Comparison of ENCODE assay signal across 11 cellular contexts in the genomic region with DNA sequence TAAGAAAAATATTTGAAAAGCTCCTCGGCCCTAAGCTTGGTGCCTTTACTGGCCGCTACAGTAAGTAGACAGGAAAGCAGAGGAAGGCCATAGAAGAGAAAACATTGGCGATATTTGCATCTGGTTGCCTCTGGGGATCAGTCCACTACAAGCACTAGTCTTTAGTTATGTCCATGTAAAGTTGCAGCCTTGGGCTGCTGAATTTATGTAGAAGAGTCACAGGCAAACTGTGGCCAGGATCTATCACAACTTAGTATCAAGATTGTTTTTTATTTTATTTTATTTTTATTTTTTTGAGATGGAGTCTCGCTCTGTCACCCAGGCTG.
A peak's percentile ranks its signal among the peaks of the same experiment; 100 is the strongest.
DNase-seq lines count a peak whose midpoint lies in the region; ATAC-seq and TF ChIP-seq lines count a peak whose summit lies in the region.
"Had no signal": no experiment of that assay in that cellular context is flagged by ENCODE, and none has a peak within 500 bp of the region (broad histone marks: within the 10 kb centered on the region; RNA-seq: fewer than 3 reads in every experiment).

No MANE protein-coding gene starts in this region.

- intact Hi-C loops in breast epithelium (cut with DNase I; ENCODE audit: low total_unique reads): no loop called here
- intact Hi-C loops in thyroid gland (cut with DNase I): loop anchor here (10.0 kb wide), 1 partner anchor 150 kb away; no protein-coding TSS in a partner anchor
- intact Hi-C loops in OCI-LY7 (cut with micrococcal nuclease; ENCODE audit: unreplicated experiment): loop anchor here (5.0 kb wide), 1 partner anchor 153 kb away; no protein-coding TSS in a partner anchor
- intact Hi-C loops in sciatic nerve (cut with DNase I): no loop called here

- H3K36me3 ChIP-seq in breast epithelium: no peaks in the 10 kb centered on the region
- H3K36me3 ChIP-seq in mesenchymal stem cell (ENCODE audit: control insufficient read depth in 1 of 2, insufficient read depth in 2 of 2, low read depth in 1 of 2, low read length in 2 of 2): no peaks in the 10 kb centered on the region
- H3K36me3 ChIP-seq in thyroid gland: no peaks in the 10 kb centered on the region
- H3K36me3 ChIP-seq in OCI-LY7 (ENCODE audit: insufficient read depth, low read length): no peaks in the 10 kb centered on the region
- H3K36me3 ChIP-seq: BLaER1 treated with 17β-estradiol and CSF1 and Interleukin-3, amounts not matched to agents 10 nM and 100 nM had no signal

- ATAC-seq in GM18520 (IDR thresholded peaks at IDR 0.05; ENCODE audit: unreplicated experiment) (no peak), sciatic nerve (no peak)

- POLR2A ChIA-PET in OCI-LY7 (lab: Charles Lee): no interaction called here

- no peak overlapping the region for H4K8ac ChIP-seq in mesenchymal stem cell (ENCODE audit: low read length)

- H3K27me3 ChIP-seq in breast epithelium (no peaks in the 10 kb centered on the region), mesenchymal stem cell (ENCODE audit: control insufficient read depth in 1 of 2, insufficient read depth in 1 of 2, low read length in 2 of 2) (no peaks in the 10 kb centered on the region), thyroid gland (no peaks in the 10 kb centered on the region)
- H3K27me3 ChIP-seq: BLaER1 treated with 17β-estradiol and CSF1 and Interleukin-3, amounts not matched to agents 10 nM and 100 nM had no signal

- H3K9ac ChIP-seq in mesenchymal stem cell (ENCODE audit: low read length): peak overlapping the region; percentile 28
- H3K9ac ChIP-seq: BLaER1 treated with 17β-estradiol and CSF1 and Interleukin-3, amounts not matched to agents 10 nM and 100 nM had no signal

- no peak overlapping the region for H2BK5ac ChIP-seq in mesenchymal stem cell (ENCODE audit: low read depth, low read length, poor library complexity, severe bottlenecking)

- no peak overlapping the region for H3K14ac ChIP-seq in mesenchymal stem cell (ENCODE audit: low read length in 2 of 2)

- H3K23ac ChIP-seq in mesenchymal stem cell (ENCODE audit: low read length in 2 of 2): no peak overlapping the region

- H2BK120ac ChIP-seq in mesenchymal stem cell (ENCODE audit: low read depth, low read length): no peak overlapping the region

- TF ChIP-seq POLR2A in breast epithelium (IDR thresholded peaks at IDR 0.05): no peak
- no peak for TF ChIP-seq POLR2A in thyroid gland (IDR thresholded peaks at IDR 0.05)

- H3K18ac ChIP-seq in mesenchymal stem cell (ENCODE audit: low read depth in 1 of 2, low read length in 2 of 2): no peak overlapping the region

- no peak overlapping the region for H3K4me2 ChIP-seq in mesenchymal stem cell (ENCODE audit: low read length, poor library complexity, severe bottlenecking)
- no peak overlapping the region for H3K4me2 ChIP-seq in OCI-LY7 (ENCODE audit: low read length)

- DNase-seq in NCI-H2107 treated with DMSO at 0.1 percent for 48 hours (lab: John Stamatoyannopoulos, UW; ENCODE audit: unreplicated experiment) (peak; percentile 33), NCI-H2107 (lab: John Stamatoyannopoulos, UW) (no peak), breast epithelium (ENCODE audit: low spot score in 2 of 2) (no peak), mesenchymal stem cell (no peak), thyroid gland (no peak), OCI-LY7 (ENCODE audit: low spot score) (no peak), sciatic nerve (ENCODE audit: low spot score) (no peak)
- DNase-seq: SIG-M5 had no signal

- H3K9me2 ChIP-seq in OCI-LY7 (ENCODE audit: insufficient read depth, low read length): no peaks in the 10 kb centered on the region

- TF ChIP-seq CTCF in breast epithelium (IDR thresholded peaks at IDR 0.05) (no peak), thyroid gland (IDR thresholded peaks at IDR 0.05) (no peak), OCI-LY7 (conservative IDR thresholded peaks at IDR 0.05; ENCODE audit: low read length) (no peak)

- H3K4me1 ChIP-seq in breast epithelium (no peaks in the 10 kb centered on the region), mesenchymal stem cell (ENCODE audit: control insufficient read depth, insufficient read depth, low read depth, low read length) (peaks cover 1% of the 10 kb centered on the region), thyroid gland (peaks cover 6 to 8% of the 10 kb centered on the region in 2 donors), OCI-LY7 (ENCODE audit: insufficient read depth, low read length, poor library complexity, severe bottlenecking) (no peaks in the 10 kb centered on the region)

- no peaks in the 10 kb centered on the region for H3K79me1 ChIP-seq in mesenchymal stem cell (replicated peaks; ENCODE audit: low read length, poor library complexity, severe bottlenecking)

- no peak overlapping the region for H2BK12ac ChIP-seq in mesenchymal stem cell (ENCODE audit: low read length in 2 of 2)

- H2AK5ac ChIP-seq in mesenchymal stem cell (ENCODE audit: low read length, severe bottlenecking): no peak overlapping the region

- H4K91ac ChIP-seq in mesenchymal stem cell (ENCODE audit: low read length): no peak overlapping the region

- H3K4ac ChIP-seq in mesenchymal stem cell (ENCODE audit: low read depth in 1 of 2, low read length in 2 of 2): no peak overlapping the region

- H3K27ac ChIP-seq in breast epithelium (peak overlapping the region; percentile 73 to 77), mesenchymal stem cell (ENCODE audit: low read length, poor library complexity, severe bottlenecking) (no peak overlapping the region), thyroid gland (peak overlapping the region in 2 of 3 donors; percentile 40 to 48), OCI-LY7 (ENCODE audit: low read depth, low read length, poor library complexity, severe bottlenecking) (no peak overlapping the region)
- H3K27ac ChIP-seq: 22Rv1; BLaER1 treated with 17β-estradiol and CSF1 and Interleukin-3, amounts not matched to agents 10 nM and 100 nM had no signal

- no peaks in the 10 kb centered on the region for H3K9me3 ChIP-seq in breast epithelium
- H3K9me3 ChIP-seq in mesenchymal stem cell (ENCODE audit: control insufficient read depth, low read length): no peaks in the 10 kb centered on the region
- H3K9me3 ChIP-seq in thyroid gland: no peaks in the 10 kb centered on the region
- no peaks in the 10 kb centered on the region for H3K9me3 ChIP-seq in OCI-LY7 (ENCODE audit: low read length)
- H3K9me3 ChIP-seq: BLaER1 treated with 17β-estradiol and CSF1 and Interleukin-3, amounts not matched to agents 10 nM and 100 nM had no signal

- no peaks in the 10 kb centered on the region for H4K20me1 ChIP-seq in OCI-LY7 (ENCODE audit: insufficient read depth, low read length)
- H4K20me1 ChIP-seq: BLaER1 treated with 17β-estradiol and CSF1 and Interleukin-3, amounts not matched to agents 10 nM and 100 nM had no signal

- no peak overlapping the region for H2BK15ac ChIP-seq in mesenchymal stem cell (ENCODE audit: low read depth, poor library complexity, severe bottlenecking)

- no peaks in the 10 kb centered on the region for H3K79me2 ChIP-seq in OCI-LY7 (ENCODE audit: insufficient read depth, low read depth, low read length)

- no TSS peak for BruUV-seq in OCI-LY7 (replicated peaks; lab: Mats Ljungman, UMichigan)

- H3K4me3 ChIP-seq in breast epithelium: no peak overlapping the region
- no peak overlapping the region for H3K4me3 ChIP-seq in mesenchymal stem cell (ENCODE audit: insufficient read depth in 1 of 2, low read depth in 1 of 2, low read length in 2 of 2)
- H3K4me3 ChIP-seq in thyroid gland (replicated peaks in 1 of 3): no peak overlapping the region
- no peak overlapping the region for H3K4me3 ChIP-seq in OCI-LY7 (ENCODE audit: low read depth, low read length, poor library complexity, severe bottlenecking)
- H3K4me3 ChIP-seq: BLaER1 treated with 17β-estradiol and CSF1 and Interleukin-3, amounts not matched to agents 10 nM and 100 nM had no signal

- WGBS in mesenchymal stem cell: 88% methylated on average over 4 of the region's 4 CpGs
- WGBS in thyroid gland, 2 donors: 81 to 82% methylated on average over 4 of the region's 4 CpGs

- H2AFZ ChIP-seq in mesenchymal stem cell (ENCODE audit: low read depth, low read length) (no peak overlapping the region), OCI-LY7 (ENCODE audit: low read length) (no peak overlapping the region)

- CTCF ChIA-PET in OCI-LY7 (lab: Charles Lee; ENCODE audit: unreplicated experiment): no interaction called here

Comparison
In these comparisons a context has a peak if more than half of its experiments do, and no peak if none do; other contexts are left out.
1. H3K27ac ChIP-seq: peak in breast epithelium (2 of 2) and thyroid gland (2 of 3); none in mesenchymal stem cell (single experiment) and OCI-LY7 (single experiment).
2. intact Hi-C loops: an anchor here in thyroid gland (10.0 kb wide) and OCI-LY7 (5.0 kb wide); none called in breast epithelium and sciatic nerve.